ENCODE assay signal across 1 cellular context in genomic region chr12:6827982-6828670, GRCh38.
TF ChIP-seq lines count a peak whose summit lies in the region.

P3H3 (plus strand) TSS chr12:6828407; CDS start chr12:6828441, 34 bp downstream.

TF ChIP-seq in HEK293, 187 proteins besides CTCF, POLR2A, EP300 and RAD21 (continued from another document and continues in another):
- TF ChIP-seq KLF16 (tag by site-specific recombination; IDR thresholded peaks at IDR 0.05) = peak; percentile 96
- no peak for TF ChIP-seq ZNF548 (tag by site-specific recombination; IDR thresholded peaks at IDR 0.05)
- TF ChIP-seq ZNF677 (tag by site-specific recombination; IDR thresholded peaks at IDR 0.05) = no peak
- peak; percentile 73 for TF ChIP-seq BCL11A (tag by site-specific recombination; IDR thresholded peaks at IDR 0.05; ENCODE audit: low read depth)
- no peak for TF ChIP-seq ZNF311 (tag by site-specific recombination; IDR thresholded peaks at IDR 0.05; ENCODE audit: borderline replicate concordance)
- no peak for TF ChIP-seq ZNF174 (tag by site-specific recombination; IDR thresholded peaks at IDR 0.05)
- peak; percentile 93 for TF ChIP-seq HIC1 (tag by site-specific recombination; IDR thresholded peaks at IDR 0.05)
- TF ChIP-seq ZNF600 (tag by site-specific recombination; IDR thresholded peaks at IDR 0.05) = peak; percentile 30
- TF ChIP-seq EGR2 (tag by site-specific recombination; IDR thresholded peaks at IDR 0.05; ENCODE audit: low read depth) = peak; percentile 55
- peak; percentile 97 for TF ChIP-seq PATZ1 (tag by site-specific recombination; IDR thresholded peaks at IDR 0.05)
- peak; percentile 83 for TF ChIP-seq IKZF3 (tag by site-specific recombination; IDR thresholded peaks at IDR 0.05)
- TF ChIP-seq MZF1 (tag by site-specific recombination; IDR thresholded peaks at IDR 0.05; ENCODE audit: borderline replicate concordance) = peak; percentile 42; the same call in 1 of the 2 replicates
- no peak for TF ChIP-seq ZNF248 (tag by site-specific recombination; IDR thresholded peaks at IDR 0.05)
- TF ChIP-seq ZBTB44 (tag by site-specific recombination; IDR thresholded peaks at IDR 0.05) = no peak
- no peak for TF ChIP-seq ZNF157 (tag by site-specific recombination; IDR thresholded peaks at IDR 0.05)
- TF ChIP-seq ZNF184 (tag by site-specific recombination; IDR thresholded peaks at IDR 0.05) = no peak
- 0 out of 2 replicates have a peak, but pooled peaks have one; percentile 23 for TF ChIP-seq ZNF18 (tag by site-specific recombination; IDR thresholded peaks at IDR 0.05)
- no peak for TF ChIP-seq ZNF791 (tag by site-specific recombination; IDR thresholded peaks at IDR 0.05)
- peak; percentile 81 for TF ChIP-seq YY2 (tag by site-specific recombination; IDR thresholded peaks at IDR 0.05)
- no peak for TF ChIP-seq ZNF133 (tag by site-specific recombination; IDR thresholded peaks at IDR 0.05)
- TF ChIP-seq SCRT2 (tag by site-specific recombination; IDR thresholded peaks at IDR 0.05) = no peak
- TF ChIP-seq ZNF138 (tag by site-specific recombination; IDR thresholded peaks at IDR 0.05; ENCODE audit: borderline replicate concordance) = no peak
- no peak for TF ChIP-seq ZNF830 (tag by site-specific recombination; IDR thresholded peaks at IDR 0.05; ENCODE audit: low read depth)
- no peak for TF ChIP-seq ZNF488 (tag by site-specific recombination; IDR thresholded peaks at IDR 0.05)
- TF ChIP-seq ZNF473 (tag by site-specific recombination; IDR thresholded peaks at IDR 0.05) = no peak
- peak; percentile 92 for TF ChIP-seq ZXDB (tag by site-specific recombination; IDR thresholded peaks at IDR 0.05)
- TF ChIP-seq GLIS2 (tag by site-specific recombination; IDR thresholded peaks at IDR 0.05) = peak; percentile 8; the same call in 1 of the 2 replicates
- no peak for TF ChIP-seq MYNN (tag by site-specific recombination; IDR thresholded peaks at IDR 0.05; ENCODE audit: borderline replicate concordance)
- peak; percentile 67; the same call in 1 of the 2 replicates for TF ChIP-seq ZSCAN23 (tag by site-specific recombination; IDR thresholded peaks at IDR 0.05)
- no peak for TF ChIP-seq ZNF121 (tag by site-specific recombination; IDR thresholded peaks at IDR 0.05)
- no peak for TF ChIP-seq ZFP41 (tag by site-specific recombination; IDR thresholded peaks at IDR 0.05; ENCODE audit: borderline replicate concordance)
- TF ChIP-seq ZNF580 (tag by site-specific recombination; IDR thresholded peaks at IDR 0.05) = peak; percentile 72
- peak; percentile 45; the same call in 1 of the 2 replicates for TF ChIP-seq ATF2 (tag by site-specific recombination; IDR thresholded peaks at IDR 0.05; ENCODE audit: low read depth)
- no peak for TF ChIP-seq ZNF621 (tag by site-specific recombination; IDR thresholded peaks at IDR 0.05)
- TF ChIP-seq OSR2 (tag by site-specific recombination; IDR thresholded peaks at IDR 0.05) = no peak
- no peak for TF ChIP-seq ZNF510 (tag by site-specific recombination; IDR thresholded peaks at IDR 0.05; ENCODE audit: insufficient replicate concordance)
- TF ChIP-seq ZNF211 (tag by site-specific recombination; IDR thresholded peaks at IDR 0.05; ENCODE audit: low read depth) = no peak
- peak; percentile 68; the same call in 1 of the 2 replicates for TF ChIP-seq PRDM10 (tag by site-specific recombination; IDR thresholded peaks at IDR 0.05)
- TF ChIP-seq TRIM28 (IDR thresholded peaks at IDR 0.05; ENCODE audit: borderline replicate concordance, low read length) = no peak
- 0 out of 2 replicates have a peak, but pooled peaks have one; percentile 51 for TF ChIP-seq ZFP37 (tag by site-specific recombination; IDR thresholded peaks at IDR 0.05)
- no peak for TF ChIP-seq ZNF843 (tag by site-specific recombination; IDR thresholded peaks at IDR 0.05)
- peak; percentile 84 for TF ChIP-seq SP7 (tag by site-specific recombination; IDR thresholded peaks at IDR 0.05)
- no peak for TF ChIP-seq KLF10 (tag by site-specific recombination; IDR thresholded peaks at IDR 0.05)
- TF ChIP-seq ZNF571 (tag by site-specific recombination; IDR thresholded peaks at IDR 0.05) = no peak
- no peak for TF ChIP-seq ZSCAN18 (tag by site-specific recombination; IDR thresholded peaks at IDR 0.05)
- no peak for TF ChIP-seq ZNF140 (tag by site-specific recombination; IDR thresholded peaks at IDR 0.05)
- no peak for TF ChIP-seq ZNF785 (tag by site-specific recombination; IDR thresholded peaks at IDR 0.05)
- peak; percentile 55; the same call in 1 of the 2 replicates for TF ChIP-seq ZNF701 (tag by site-specific recombination; IDR thresholded peaks at IDR 0.05)
- no peak for TF ChIP-seq ZNF704 (tag by site-specific recombination; IDR thresholded peaks at IDR 0.05)
- TF ChIP-seq KLF9 (tag by site-specific recombination; IDR thresholded peaks at IDR 0.05; ENCODE audit: low read depth) = peak; percentile 55
- TF ChIP-seq ZNF112 (tag by site-specific recombination; IDR thresholded peaks at IDR 0.05) = no peak
- no peak for TF ChIP-seq ZNF433 (tag by site-specific recombination; IDR thresholded peaks at IDR 0.05; ENCODE audit: low read depth)
- peak; percentile 35; the same call in 1 of the 2 replicates for TF ChIP-seq KLF1 (tag by site-specific recombination; IDR thresholded peaks at IDR 0.05)
- TF ChIP-seq ZNF16 (tag by site-specific recombination; IDR thresholded peaks at IDR 0.05; ENCODE audit: low read depth) = no peak
- TF ChIP-seq ZNF530 (tag by site-specific recombination; IDR thresholded peaks at IDR 0.05; ENCODE audit: low read depth) = no peak
